Comparison of ENCODE assay signal across 2 cellular contexts in the genomic region with DNA sequence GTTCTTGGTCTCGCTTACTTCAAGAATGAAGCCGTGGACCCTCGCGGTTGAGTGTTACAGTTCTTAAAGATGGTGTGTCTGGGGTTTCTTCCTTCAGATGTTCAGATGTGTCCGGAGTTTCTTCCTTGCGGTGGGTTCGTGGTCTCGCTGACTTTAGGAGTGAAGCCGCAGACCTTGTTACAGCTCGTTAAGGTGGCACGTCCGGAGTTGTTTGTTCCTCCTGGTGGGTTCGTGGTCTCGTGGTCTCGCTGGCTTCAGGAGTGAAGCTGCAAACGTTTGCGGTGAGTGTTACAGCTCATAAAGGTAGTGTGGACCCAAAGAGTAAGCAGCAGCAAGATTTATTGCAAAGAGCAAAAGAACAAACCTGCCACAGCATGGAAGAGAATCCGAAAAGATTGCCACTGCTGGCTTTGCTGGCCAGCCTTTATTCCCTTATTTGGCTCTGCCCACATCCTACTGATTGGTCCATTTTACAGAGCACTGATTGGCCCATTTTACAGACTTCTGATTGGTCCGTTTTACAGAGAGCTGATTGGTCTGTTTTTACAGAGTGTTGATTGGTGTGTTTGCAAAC.
TF ChIP-seq lines count a peak whose summit lies in the region.

No MANE protein-coding gene starts in this region.

TF ChIP-seq in HepG2, 621 proteins besides CTCF, POLR2A, EP300 and RAD21:
- TF ChIP-seq RFXAP (CRISPR knock-in tag; IDR thresholded peaks at IDR 0.05; ENCODE audit: borderline replicate concordance) = no peak
- TF ChIP-seq, protein P1, sequence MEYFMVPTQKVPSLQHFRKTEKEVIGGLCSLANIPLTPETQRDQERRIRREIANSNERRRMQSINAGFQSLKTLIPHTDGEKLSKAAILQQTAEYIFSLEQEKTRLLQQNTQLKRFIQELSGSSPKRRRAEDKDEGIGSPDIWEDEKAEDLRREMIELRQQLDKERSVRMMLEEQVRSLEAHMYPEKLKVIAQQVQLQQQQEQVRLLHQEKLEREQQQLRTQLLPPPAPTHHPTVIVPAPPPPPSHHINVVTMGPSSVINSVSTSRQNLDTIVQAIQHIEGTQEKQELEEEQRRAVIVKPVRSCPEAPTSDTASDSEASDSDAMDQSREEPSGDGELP (IDR thresholded peaks at IDR 0.05; ENCODE audit: borderline replicate concordance, low read depth) = no peak
- no peak for TF ChIP-seq ZNF713 (CRISPR knock-in tag; IDR thresholded peaks at IDR 0.05)
- no peak for TF ChIP-seq ZNF101 (CRISPR knock-in tag; IDR thresholded peaks at IDR 0.05; ENCODE audit: borderline replicate concordance, low read depth)
- no peak for TF ChIP-seq SRY (CRISPR knock-in tag; IDR thresholded peaks at IDR 0.05)
- TF ChIP-seq, protein P2, sequence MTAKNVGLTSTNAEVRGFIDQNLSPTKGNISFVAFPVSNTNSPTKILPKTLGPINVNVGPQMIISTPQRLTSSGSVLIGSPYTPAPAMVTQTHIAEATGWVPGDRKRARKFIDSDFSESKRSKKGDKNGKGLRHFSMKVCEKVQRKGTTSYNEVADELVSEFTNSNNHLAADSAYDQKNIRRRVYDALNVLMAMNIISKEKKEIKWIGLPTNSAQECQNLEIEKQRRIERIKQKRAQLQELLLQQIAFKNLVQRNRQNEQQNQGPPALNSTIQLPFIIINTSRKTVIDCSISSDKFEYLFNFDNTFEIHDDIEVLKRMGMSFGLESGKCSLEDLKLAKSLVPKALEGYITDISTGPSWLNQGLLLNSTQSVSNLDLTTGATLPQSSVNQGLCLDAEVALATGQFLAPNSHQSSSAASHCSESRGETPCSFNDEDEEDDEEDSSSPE (CRISPR knock-in tag; IDR thresholded peaks at IDR 0.05) = no peak
- no peak for TF ChIP-seq BORCS8-MEF2B (CRISPR knock-in tag; IDR thresholded peaks at IDR 0.05)
- peak; percentile 27; the same call in 1 of the 2 replicates for TF ChIP-seq SRF (IDR thresholded peaks at IDR 0.05; ENCODE audit: low read depth, low read length)
- no peak for TF ChIP-seq NR1H2 (CRISPR knock-in tag; IDR thresholded peaks at IDR 0.05; ENCODE audit: borderline replicate concordance, low read depth)

TF ChIP-seq in HEK293T, 16 proteins besides CTCF, POLR2A, EP300 and RAD21:
- no peak for TF ChIP-seq BHLHE40 (IDR thresholded peaks at IDR 0.05; ENCODE audit: borderline replicate concordance)
- no peak for TF ChIP-seq TARDBP (IDR thresholded peaks at IDR 0.05)
- no peak for TF ChIP-seq ARNT (IDR thresholded peaks at IDR 0.05)
- TF ChIP-seq, protein P3, sequence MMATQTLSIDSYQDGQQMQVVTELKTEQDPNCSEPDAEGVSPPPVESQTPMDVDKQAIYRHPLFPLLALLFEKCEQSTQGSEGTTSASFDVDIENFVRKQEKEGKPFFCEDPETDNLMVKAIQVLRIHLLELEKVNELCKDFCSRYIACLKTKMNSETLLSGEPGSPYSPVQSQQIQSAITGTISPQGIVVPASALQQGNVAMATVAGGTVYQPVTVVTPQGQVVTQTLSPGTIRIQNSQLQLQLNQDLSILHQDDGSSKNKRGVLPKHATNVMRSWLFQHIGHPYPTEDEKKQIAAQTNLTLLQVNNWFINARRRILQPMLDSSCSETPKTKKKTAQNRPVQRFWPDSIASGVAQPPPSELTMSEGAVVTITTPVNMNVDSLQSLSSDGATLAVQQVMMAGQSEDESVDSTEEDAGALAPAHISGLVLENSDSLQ (IDR thresholded peaks at IDR 0.05) = no peak
- TF ChIP-seq FOXM1 (IDR thresholded peaks at IDR 0.05; ENCODE audit: borderline replicate concordance) = no peak
- no peak for TF ChIP-seq FOXK2 (IDR thresholded peaks at IDR 0.05)
- TF ChIP-seq CTBP1 (IDR thresholded peaks at IDR 0.05; ENCODE audit: borderline replicate concordance) = no peak
- no peak for TF ChIP-seq SP1 (IDR thresholded peaks at IDR 0.05)
- TF ChIP-seq L3MBTL2 (conservative IDR thresholded peaks at IDR 0.05) = no peak
- TF ChIP-seq ELF4 (IDR thresholded peaks at IDR 0.05) = no peak
- TF ChIP-seq HDGF (IDR thresholded peaks at IDR 0.05; ENCODE audit: borderline replicate concordance) = no peak
- TF ChIP-seq NFRKB (IDR thresholded peaks at IDR 0.05) = no peak
- TF ChIP-seq FOXA1 (IDR thresholded peaks at IDR 0.05) = no peak
TF ChIP-seq in HEK293T: peak in this region for 0.
